ENCODE assay signal across 8 cellular contexts in the genomic region with DNA sequence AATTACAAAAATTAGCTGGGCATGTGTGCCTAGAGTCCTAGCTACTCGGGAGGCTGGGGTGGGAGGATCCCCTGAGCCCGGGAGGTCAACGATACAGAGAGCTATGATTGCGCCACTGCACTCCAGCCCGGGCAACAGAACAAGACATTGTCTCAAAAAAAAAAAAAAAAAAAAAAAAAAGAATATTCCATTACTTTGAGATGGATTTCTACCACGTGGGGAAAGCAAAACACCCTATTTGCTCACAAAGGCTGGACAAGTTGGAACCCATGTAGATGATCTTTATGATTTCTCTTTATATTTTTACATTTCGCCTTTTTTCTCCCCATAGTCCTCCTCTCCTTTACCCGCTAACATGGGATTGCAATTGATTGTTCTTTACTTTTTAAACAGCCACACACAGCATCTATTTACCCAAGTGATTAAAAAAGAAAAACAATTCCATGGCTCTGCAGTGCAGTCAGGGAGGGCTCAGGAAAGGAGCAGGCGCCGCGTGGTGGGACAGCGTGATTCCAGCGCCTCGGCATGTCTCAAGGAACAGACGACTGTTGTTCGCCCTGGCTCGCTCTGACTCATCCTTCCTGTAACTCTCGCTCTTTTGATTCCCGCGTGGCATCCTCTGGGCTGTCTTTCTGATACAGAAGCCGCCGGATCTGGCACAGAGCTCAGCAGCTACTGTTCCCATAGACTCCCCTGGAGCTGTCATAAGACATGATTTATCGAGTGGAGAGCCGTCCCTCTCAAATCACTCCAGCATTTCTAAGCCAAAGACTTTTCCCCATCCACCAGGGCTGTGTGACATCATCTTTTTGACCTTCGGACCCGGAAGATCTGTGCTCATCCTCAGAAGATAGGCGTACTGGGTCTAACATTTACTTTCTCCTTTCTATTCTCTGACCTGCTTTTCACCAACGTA.
DNase-seq lines count a peak whose midpoint lies in the region; ATAC-seq and TF ChIP-seq lines count a peak whose summit lies in the region.

No MANE protein-coding gene starts in this region.

- peaks cover 10% of the 10 kb centered on the region for H3K4me1 ChIP-seq in Caco-2
- peaks cover 9% of the 10 kb centered on the region for H3K4me1 ChIP-seq in neuron (ENCODE audit: insufficient read depth, low read length)

- intact Hi-C loops in Caco-2 (cut with micrococcal nuclease; ENCODE audit: unreplicated experiment): loop anchor here (1.0 to 2.0 kb wide), 2 partner anchors 92 to 127 kb away; no protein-coding TSS in a partner anchor

- no peaks in the 10 kb centered on the region for H3K9me3 ChIP-seq in Caco-2
- H3K9me3 ChIP-seq in neuron (ENCODE audit: low read length): no peaks in the 10 kb centered on the region

- TSS peak; percentile 93 for BruUV-seq in Caco-2 (replicated peaks; lab: Mats Ljungman, UMichigan)

- peak overlapping the region; percentile 92 for H3K27ac Mint-ChIP-seq in Caco-2 (ENCODE audit: unreplicated experiment)
- no peak overlapping the region for H3K27ac Mint-ChIP-seq in naive thymus-derived CD8-positive, alpha-beta T cell

- H3K4me3 Mint-ChIP-seq in Caco-2 (ENCODE audit: unreplicated experiment): peak overlapping the region; percentile 83
- no peak overlapping the region for H3K4me3 Mint-ChIP-seq in naive thymus-derived CD8-positive, alpha-beta T cell

- ATAC-seq in naive thymus-derived CD8-positive, alpha-beta T cell: no peak
- no peak for ATAC-seq in GM18873 (IDR thresholded peaks at IDR 0.05; ENCODE audit: low FRiP score, unreplicated experiment)
- ATAC-seq in HG03378 (IDR thresholded peaks at IDR 0.05; ENCODE audit: unreplicated experiment): no peak

- H3K4me3 ChIP-seq in Caco-2 (ENCODE audit: low read depth, low read length) (peak overlapping the region; percentile 31), fibroblast of the aortic adventitia (ENCODE audit: low read depth, low read length) (peak overlapping the region; percentile 11), neuron (ENCODE audit: low read length) (peak overlapping the region; percentile 32)

- no peaks in the 10 kb centered on the region for H3K36me3 Mint-ChIP-seq in Caco-2 (ENCODE audit: insufficient read depth, unreplicated experiment)
- H3K36me3 Mint-ChIP-seq in naive thymus-derived CD8-positive, alpha-beta T cell: no peaks in the 10 kb centered on the region

- peak overlapping the region; percentile 46 for H2AFZ ChIP-seq in neuron (ENCODE audit: low read depth, low read length)

- CTCF ChIA-PET in Caco-2 (lab: Charles Lee): no interaction called here

- DNase-seq in Caco-2: peak; percentile 62 to 79
- peak; percentile 91 for DNase-seq in RKO (ENCODE audit: low spot score)
- DNase-seq in fibroblast of the aortic adventitia (ENCODE audit: low read depth): peak; percentile 63
- DNase-seq in naive thymus-derived CD8-positive, alpha-beta T cell: no peak
- no peak for DNase-seq in activated T-cell treated with anti-CD3 and anti-CD28 coated beads, Interleukin-2, amount 50 U/mL, for 48 hours

- TF ChIP-seq CTCF in Caco-2 (IDR thresholded peaks at IDR 0.05; ENCODE audit: insufficient read depth in 1 of 2, low read depth in 1 of 2, low read length in 1 of 2, severe bottlenecking in 1 of 2, unreplicated experiment in 1 of 2): no peak
- TF ChIP-seq CTCF in fibroblast of the aortic adventitia (IDR thresholded peaks at IDR 0.05; ENCODE audit: insufficient read depth, low read length): no peak

- H3K9me3 Mint-ChIP-seq in Caco-2 (ENCODE audit: unreplicated experiment): no peaks in the 10 kb centered on the region
- peaks cover 0 to 7% (median 0%) of the 10 kb centered on the region in 9 donors for H3K9me3 Mint-ChIP-seq in naive thymus-derived CD8-positive, alpha-beta T cell

- H3K36me3 ChIP-seq in Caco-2 (ENCODE audit: control insufficient read depth, insufficient read depth, low read length): no peaks in the 10 kb centered on the region
- H3K36me3 ChIP-seq in neuron (ENCODE audit: insufficient read depth, low read length): no peaks in the 10 kb centered on the region

- H3K27me3 Mint-ChIP-seq in Caco-2 (ENCODE audit: insufficient read depth, unreplicated experiment): no peaks in the 10 kb centered on the region
- peaks cover 30 to 60% (median 36%) of the 10 kb centered on the region in 5 donors for H3K27me3 Mint-ChIP-seq in naive thymus-derived CD8-positive, alpha-beta T cell

- H3K27me3 ChIP-seq in Caco-2 (replicated peaks; ENCODE audit: control insufficient read depth, insufficient read depth, low read length) (no peaks in the 10 kb centered on the region), neuron (ENCODE audit: insufficient read depth, low read length) (no peaks in the 10 kb centered on the region)

- POLR2A ChIA-PET in Caco-2 (lab: Charles Lee): interaction anchor here (0.6 kb wide), 1 partner anchor 35 kb away, joined by 5 read pairs; no protein-coding TSS in a partner anchor
- POLR2A ChIA-PET in naive thymus-derived CD8-positive, alpha-beta T cell (lab: Charles Lee): no interaction called here

- peaks cover 5% of the 10 kb centered on the region for H3K4me1 Mint-ChIP-seq in Caco-2 (ENCODE audit: low read depth, unreplicated experiment)
- peaks cover 0 to 2% (median 0%) of the 10 kb centered on the region in 4 donors for H3K4me1 Mint-ChIP-seq in naive thymus-derived CD8-positive, alpha-beta T cell

Comparison
In these comparisons a context has a peak if more than half of its experiments do, and no peak if none do; other contexts are left out.
1. DNase-seq: peak in Caco-2 (2 of 2), RKO (single experiment) and fibroblast of the aortic adventitia (single experiment); none in naive thymus-derived CD8-positive, alpha-beta T cell (0 of 10) and activated T-cell treated with anti-CD3 and anti-CD28 coated beads, Interleukin-2, amount 50 U/mL, for 48 hours (0 of 2).
2. Peak in every context shown above with its lines, with median percentiles within 50 percentile points of each other: H3K4me3 ChIP-seq.